ENCODE assay signal across 1 cellular context in genomic region chr10:60865198-60865783, GRCh38.
TF ChIP-seq lines count a peak whose summit lies in the region.

No MANE protein-coding gene starts in this region.

TF ChIP-seq in SK-N-SH treated with all-trans-retinoic acid at 6 μM for 48 hours, 23 proteins besides CTCF, POLR2A, EP300 and RAD21 (continued from another document):
- TF ChIP-seq, protein P1, sequence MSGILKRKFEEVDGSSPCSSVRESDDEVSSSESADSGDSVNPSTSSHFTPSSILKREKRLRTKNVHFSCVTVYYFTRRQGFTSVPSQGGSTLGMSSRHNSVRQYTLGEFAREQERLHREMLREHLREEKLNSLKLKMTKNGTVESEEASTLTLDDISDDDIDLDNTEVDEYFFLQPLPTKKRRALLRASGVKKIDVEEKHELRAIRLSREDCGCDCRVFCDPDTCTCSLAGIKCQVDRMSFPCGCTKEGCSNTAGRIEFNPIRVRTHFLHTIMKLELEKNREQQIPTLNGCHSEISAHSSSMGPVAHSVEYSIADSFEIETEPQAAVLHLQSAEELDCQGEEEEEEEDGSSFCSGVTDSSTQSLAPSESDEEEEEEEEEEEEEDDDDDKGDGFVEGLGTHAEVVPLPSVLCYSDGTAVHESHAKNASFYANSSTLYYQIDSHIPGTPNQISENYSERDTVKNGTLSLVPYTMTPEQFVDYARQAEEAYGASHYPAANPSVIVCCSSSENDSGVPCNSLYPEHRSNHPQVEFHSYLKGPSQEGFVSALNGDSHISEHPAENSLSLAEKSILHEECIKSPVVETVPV (CRISPR knock-in tag; IDR thresholded peaks at IDR 0.05), result no peak
